Comparison of ENCODE assay signal across 11 cellular contexts in genomic region chr2:73072416-73072815, GRCh38. TPM values are rescaled to one million over a fixed set of nuclear protein-coding genes. Genes with fewer than 3 reads are reported as not detected.
DNase-seq lines count a peak whose midpoint lies in the region; ATAC-seq and TF ChIP-seq lines count a peak whose summit lies in the region.
"Had no signal": no experiment of that assay in that cellular context is flagged by ENCODE, and none has a peak within 500 bp of the region (broad histone marks: within the 10 kb centered on the region; RNA-seq: fewer than 3 reads in every experiment).

No MANE protein-coding gene starts in this region.

- H3K27ac Mint-ChIP-seq in activated naive CD4-positive, alpha-beta T cell treated with anti-CD3 and anti-CD28 coated beads, Interleukin-2, amount 10 ng/mL, durations not matched to agents 7 days and 5 days = peak overlapping the region; percentile 22
- peak overlapping the region; percentile 93 for H3K27ac Mint-ChIP-seq in type B pancreatic cell

- no peak for DNase-seq in activated naive CD4-positive, alpha-beta T cell treated with anti-CD3 and anti-CD28 coated beads, Interleukin-2, amount 10 ng/mL, durations not matched to agents 7 days and 5 days
- no peak for DNase-seq in activated naive CD4-positive, alpha-beta T cell (lab: John Stamatoyannopoulos, UW)
- DNase-seq in astrocyte of the spinal cord (ENCODE audit: low read depth, low spot score) (peak; percentile 10), type B pancreatic cell (ENCODE audit: extremely low spot score, unreplicated experiment) (no peak), anterior cingulate cortex (lab: John Stamatoyannopoulos, UW) (no peak), GM03348 (ENCODE audit: low spot score) (no peak)
- DNase-seq: COR-L47, NCI-H510A had no signal

- H3K27ac ChIP-seq in mesodermal cell (ENCODE audit: low read depth, low read length, severe bottlenecking) = no peak overlapping the region

- H3K9me3 Mint-ChIP-seq in activated naive CD4-positive, alpha-beta T cell treated with anti-CD3 and anti-CD28 coated beads, Interleukin-2, amount 10 ng/mL, durations not matched to agents 7 days and 5 days = no peaks in the 10 kb centered on the region
- H3K9me3 Mint-ChIP-seq in type B pancreatic cell = no peaks in the 10 kb centered on the region

- peaks cover 21% of the 10 kb centered on the region for H3K36me3 ChIP-seq in mesodermal cell (ENCODE audit: control insufficient read depth, insufficient read depth, low read length)

- H3K36me3 Mint-ChIP-seq in activated naive CD4-positive, alpha-beta T cell treated with anti-CD3 and anti-CD28 coated beads, Interleukin-2, amount 10 ng/mL, durations not matched to agents 7 days and 5 days = peaks cover 2% of the 10 kb centered on the region
- peaks cover 3% of the 10 kb centered on the region for H3K36me3 Mint-ChIP-seq in type B pancreatic cell

- peaks cover 22% of the 10 kb centered on the region for H3K27me3 Mint-ChIP-seq in activated naive CD4-positive, alpha-beta T cell treated with anti-CD3 and anti-CD28 coated beads, Interleukin-2, amount 10 ng/mL, durations not matched to agents 7 days and 5 days
- no peaks in the 10 kb centered on the region for H3K27me3 Mint-ChIP-seq in type B pancreatic cell

- in situ Hi-C loops in astrocyte of the spinal cord (cut with HindIII; ENCODE audit: low sequenced_read_pairs) = no loop called here

- CTCF ChIA-PET in activated naive CD4-positive, alpha-beta T cell treated with anti-CD3 and anti-CD28 coated beads, Interleukin-2, amount 10 ng/mL, durations not matched to agents 7 days and 5 days (lab: Charles Lee) = interaction anchor here (0.5 to 1.2 kb wide), 3 partner anchors 16 to 105 kb away, joined by 3 to 5 read pairs (median 3); no protein-coding TSS in a partner anchor

- WGBS in mesodermal cell (ENCODE audit: insufficient coverage in 2 of 2), 2 experiments = 70 to 100% methylated on average over 1 of the region's 1 CpG

- peaks cover 30% of the 10 kb centered on the region for H3K4me1 Mint-ChIP-seq in activated naive CD4-positive, alpha-beta T cell treated with anti-CD3 and anti-CD28 coated beads, Interleukin-2, amount 10 ng/mL, durations not matched to agents 7 days and 5 days
- peaks cover 25% of the 10 kb centered on the region for H3K4me1 Mint-ChIP-seq in type B pancreatic cell (ENCODE audit: unreplicated experiment)

- ATAC-seq in HG02938 (IDR thresholded peaks at IDR 0.05; ENCODE audit: unreplicated experiment) = no peak

- H3K4me1 ChIP-seq in mesodermal cell (ENCODE audit: control insufficient read depth, insufficient read depth, low read length, poor library complexity, severe bottlenecking) = peaks cover 12% of the 10 kb centered on the region

- H3K4me3 Mint-ChIP-seq in activated naive CD4-positive, alpha-beta T cell treated with anti-CD3 and anti-CD28 coated beads, Interleukin-2, amount 10 ng/mL, durations not matched to agents 7 days and 5 days = peak overlapping the region; percentile 80
- H3K4me3 Mint-ChIP-seq in type B pancreatic cell = peak overlapping the region; percentile 86

- no peak for TF ChIP-seq CTCF in astrocyte of the spinal cord (IDR thresholded peaks at IDR 0.05; ENCODE audit: low read depth, low read length)
- no peak for TF ChIP-seq CTCF in type B pancreatic cell (conservative IDR thresholded peaks at IDR 0.05)

- H3K9me3 ChIP-seq in mesodermal cell (ENCODE audit: control insufficient read depth, low read length) = no peaks in the 10 kb centered on the region
- H3K9me3 ChIP-seq: mucosa of descending colon had no signal

- peak overlapping the region; percentile 75 for H3K4me3 ChIP-seq in astrocyte of the spinal cord (ENCODE audit: low read depth, low read length)
- H3K4me3 ChIP-seq in mesodermal cell (ENCODE audit: extremely low read depth, insufficient read depth, low read length, poor library complexity, severe bottlenecking) = peak overlapping the region; percentile 76

RNA-seq across cellular contexts. Expression of gene SFXN5, which starts 0.9 kb away (rescaled TPM):
- 8.6 TPM for polyA plus RNA-seq in mesodermal cell (2013, experiment 1 of 2)
- 7.5 TPM for polyA plus RNA-seq in mesodermal cell (2013, experiment 2 of 2)
- 15.0 and 27.3 TPM in 2 replicates for total RNA-seq in type B pancreatic cell (ENCODE audit: low replicate concordance)

RNA-seq across cellular contexts. Expression of gene RAB11FIP5, which starts 40.3 kb away (rescaled TPM):
- 17.4 TPM for polyA plus RNA-seq in mesodermal cell (2013, experiment 1 of 2)
- 16.0 TPM for polyA plus RNA-seq in mesodermal cell (2013, experiment 2 of 2)
- total RNA-seq in type B pancreatic cell (ENCODE audit: low replicate concordance) = 18.7 and 22.6 TPM in 2 replicates
